ENCODE assay signal across 17 cellular contexts in the genomic region with DNA sequence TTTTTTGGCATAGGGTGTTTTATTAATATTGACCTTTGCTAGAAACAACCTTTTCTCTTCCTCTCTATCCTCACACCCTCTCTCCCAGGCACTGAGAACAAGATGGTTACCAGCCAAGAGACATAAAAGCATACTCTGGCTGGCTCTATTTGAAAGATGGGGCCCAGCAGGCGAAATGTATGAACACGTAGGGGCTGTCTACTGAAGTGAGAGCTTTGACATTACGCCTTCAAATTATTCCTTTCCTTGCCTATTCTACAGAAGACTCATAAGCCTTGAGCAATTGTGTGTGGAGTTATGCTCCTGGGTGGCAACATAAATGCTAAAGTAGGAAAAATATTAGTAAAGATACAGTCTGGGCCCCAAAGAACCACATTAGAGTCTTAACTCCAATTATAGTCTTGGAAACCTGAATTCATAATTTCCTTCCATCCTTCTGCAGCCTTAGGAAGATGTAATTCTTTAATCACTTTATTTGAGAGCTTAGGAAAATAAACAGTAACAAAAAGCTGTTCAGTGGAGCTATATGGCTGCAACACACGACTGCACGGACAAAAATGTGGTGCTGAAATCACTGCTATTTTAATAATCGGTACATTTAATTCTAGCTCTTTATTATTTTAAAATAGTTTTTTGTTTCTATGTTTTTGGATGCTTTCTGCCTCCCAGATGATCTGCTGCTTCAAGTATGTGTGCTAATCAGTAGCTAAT.
"Had no signal": no experiment of that assay in that cellular context is flagged by ENCODE, and none has a peak within 500 bp of the region (broad histone marks: within the 10 kb centered on the region; RNA-seq: fewer than 3 reads in every experiment).

No MANE protein-coding gene starts in this region.

- H3K36me3 ChIP-seq: ascending aorta, neutrophil had no signal

- H3K4me1 Mint-ChIP-seq: activated naive CD8-positive, alpha-beta T cell treated with anti-CD3 and anti-CD28 coated beads, Interleukin-2, amount 50 U/mL, for 24 hours; activated T-helper 17 cell treated with anti-CD3 and anti-CD28 coated beads, Interleukin-2, amount 50 U/mL, for 72 hours; naive B cell had no signal

- ATAC-seq: activated naive CD8-positive, alpha-beta T cell treated with anti-CD3 and anti-CD28 coated beads, Interleukin-2, amount 50 U/mL, for 24 hours; activated T-helper 17 cell treated with anti-CD3 and anti-CD28 coated beads, Interleukin-2, amount 50 U/mL, for 72 hours; stimulated activated naive CD8-positive, alpha-beta T cell treated with anti-CD3 and anti-CD28 coated beads, Interleukin-15, Interleukin-2, amounts not matched to agents 100 U/mL and 50 U/mL, for 24 hours had no signal

- H3K4me3 Mint-ChIP-seq: activated naive CD8-positive, alpha-beta T cell treated with anti-CD3 and anti-CD28 coated beads, Interleukin-2, amount 50 U/mL, for 24 hours; activated T-helper 17 cell treated with anti-CD3 and anti-CD28 coated beads, Interleukin-2, amount 50 U/mL, for 72 hours; naive B cell had no signal

- H3K9me3 ChIP-seq: ascending aorta, neutrophil had no signal

- H3K27ac ChIP-seq: ascending aorta, neutrophil, SK-N-MC had no signal

- DNase-seq: activated CD4-positive, alpha-beta T cell treated with anti-CD3 and anti-CD28 coated beads, Interleukin-2, amount 50 U/mL, for 4 hours; activated CD4-positive, CD25-positive, alpha-beta regulatory T cell treated with anti-CD3 and anti-CD28 coated beads, Interleukin-2, amount 50 U/mL, for 72 hours; activated naive CD4-positive, alpha-beta T cell treated with Interleukin-2 at 50 U/mL for 16 hours; activated naive CD8-positive, alpha-beta T cell treated with anti-CD3 and anti-CD28 coated beads, Interleukin-2, amount 50 U/mL, for 24 hours; erythroblast; hypothalamus; left cardiac atrium; naive B cell; posterior cingulate gyrus; stimulated activated naive CD8-positive, alpha-beta T cell treated with anti-CD3 and anti-CD28 coated beads, Interleukin-15, Interleukin-2, amounts not matched to agents 100 U/mL and 50 U/mL, for 24 hours had no signal

- H3K27me3 ChIP-seq: ascending aorta, neutrophil had no signal

- H3K36me3 Mint-ChIP-seq: naive B cell had no signal

- H3K4me3 ChIP-seq: ascending aorta, lung, SK-N-MC, skin epidermis had no signal

- H3K4me1 ChIP-seq: ascending aorta had no signal

- H3K9me3 Mint-ChIP-seq: activated naive CD8-positive, alpha-beta T cell treated with anti-CD3 and anti-CD28 coated beads, Interleukin-2, amount 50 U/mL, for 24 hours; activated T-helper 17 cell treated with anti-CD3 and anti-CD28 coated beads, Interleukin-2, amount 50 U/mL, for 72 hours; naive B cell had no signal

- FAIRE-seq: bronchial epithelial cell had no signal

- H3K27ac Mint-ChIP-seq: activated naive CD8-positive, alpha-beta T cell treated with anti-CD3 and anti-CD28 coated beads, Interleukin-2, amount 50 U/mL, for 24 hours; activated T-helper 17 cell treated with anti-CD3 and anti-CD28 coated beads, Interleukin-2, amount 50 U/mL, for 72 hours had no signal

- H3K27me3 Mint-ChIP-seq: activated naive CD8-positive, alpha-beta T cell treated with anti-CD3 and anti-CD28 coated beads, Interleukin-2, amount 50 U/mL, for 24 hours had no signal
